Comparison of ENCODE assay signal across 8 cellular contexts in the genomic region with DNA sequence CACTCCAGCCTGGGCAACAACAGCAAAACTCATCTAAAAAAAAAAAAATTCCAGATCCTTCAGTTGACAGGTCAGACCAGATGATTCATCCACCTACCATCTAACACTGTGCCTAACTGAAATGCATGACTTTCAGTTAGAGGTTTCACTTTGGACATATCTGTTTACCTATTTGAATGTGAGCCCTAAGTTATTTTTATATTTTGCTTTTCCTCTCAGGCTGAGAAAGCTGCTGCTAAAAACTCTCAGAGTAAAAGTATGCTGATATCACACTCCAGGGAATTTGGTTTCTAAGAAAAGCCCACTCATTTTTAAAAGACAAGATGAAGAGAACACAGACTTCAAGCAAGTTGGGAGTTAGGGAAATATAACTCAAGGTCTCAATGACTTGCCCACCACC.
DNase-seq lines count a peak whose midpoint lies in the region; ATAC-seq and TF ChIP-seq lines count a peak whose summit lies in the region.

No MANE protein-coding gene starts in this region.

- H3K4me3 ChIP-seq in KMS-11 (IDR thresholded peaks at IDR 0.05; ENCODE audit: insufficient read depth, low read depth, low read length) = no peak overlapping the region
- no peak overlapping the region for H3K4me3 ChIP-seq in fibroblast of villous mesenchyme (ENCODE audit: low read depth, low read length)

- peak; percentile 92 for ATAC-seq in GM21576 (IDR thresholded peaks at IDR 0.05; ENCODE audit: unreplicated experiment)

- no peaks in the 10 kb centered on the region for H4K20me1 ChIP-seq in KMS-11 (ENCODE audit: insufficient read depth)

- peaks cover 46% of the 10 kb centered on the region for H3K4me1 ChIP-seq in KMS-11 (ENCODE audit: low read depth, poor library complexity, severe bottlenecking)

- H3K36me3 ChIP-seq in KMS-11 (ENCODE audit: insufficient read depth) = no peaks in the 10 kb centered on the region

- H3K9ac ChIP-seq in KMS-11 = no peak overlapping the region

- H3K4me2 ChIP-seq in KMS-11 = peak overlapping the region; percentile 76

- no peak overlapping the region for H2AFZ ChIP-seq in KMS-11 (ENCODE audit: low read depth)

- TF ChIP-seq CTCF in GM10266 (IDR thresholded peaks at IDR 0.05; ENCODE audit: control insufficient read depth, insufficient read depth, low read depth, missing control alignments) (no peak), KMS-11 (conservative IDR thresholded peaks at IDR 0.05; ENCODE audit: low read depth, low read length) (no peak), fibroblast of villous mesenchyme (IDR thresholded peaks at IDR 0.05; ENCODE audit: insufficient read depth, low read depth, low read length) (no peak)

- no peaks in the 10 kb centered on the region for H3K27me3 ChIP-seq in KMS-11 (ENCODE audit: insufficient read depth, low read depth)

- no peaks in the 10 kb centered on the region; the same call in 1 of the 2 replicates for H3K79me2 ChIP-seq in KMS-11 (ENCODE audit: insufficient read depth, low read depth)

- peak overlapping the region; percentile 43; the same call in 1 of the 2 replicates for H3K27ac ChIP-seq in KMS-11

- DNase-seq in GM10266 (ENCODE audit: extremely low spot score) (peak; percentile 49), fibroblast of villous mesenchyme (ENCODE audit: low read depth) (peak; percentile 49), NCI-H1694 (lab: John Stamatoyannopoulos, UW) (no peak), NCI-H2171 (lab: John Stamatoyannopoulos, UW) (no peak), NOMO-1 (lab: John Stamatoyannopoulos, UW; ENCODE audit: unreplicated experiment in 2 of 2) (no peak), NCI-H1105 treated with DMSO at 0.1 percent for 48 hours (lab: John Stamatoyannopoulos, UW) (no peak)

Comparison
In these comparisons a context has a peak if more than half of its experiments do, and no peak if none do; other contexts are left out.
1. DNase-seq: peak in GM10266 (single experiment) and fibroblast of villous mesenchyme (single experiment); none in NCI-H1694 (single experiment), NCI-H2171 (single experiment), NOMO-1 (0 of 2) and NCI-H1105 treated with DMSO at 0.1 percent for 48 hours (single experiment).